13 cellular contexts compared by ENCODE assay signal in genomic region chr22:20235453-20235991, GRCh38.
"Had no signal": no experiment of that assay in that cellular context is flagged by ENCODE, and none has a peak within 500 bp of the region (broad histone marks: within the 10 kb centered on the region; RNA-seq: fewer than 3 reads in every experiment).

No MANE protein-coding gene starts in this region.

- H3K27me3 ChIP-seq: heart right ventricle, stomach had no signal

- H3K27ac ChIP-seq: heart right ventricle, left ventricle myocardium inferior, parathyroid adenoma, stomach, VCaP had no signal

- DNase-seq: activated CD4-positive, alpha-beta T cell treated with anti-CD3 and anti-CD28 coated beads for 4 hours; activated naive CD4-positive, alpha-beta T cell treated with Interleukin-2 at 50 U/mL for 16 hours; cortex of kidney; effector CD8-positive, alpha-beta T cell; heart right ventricle; left ventricle myocardium inferior; mesenchymal stem cell; stimulated activated CD4-positive, alpha-beta T cell treated with anti-CD3 and anti-CD28 coated beads, Interleukin-4, amount 100 ng/mL, for 4 hours; stomach; T-helper 9 cell had no signal

- H3K9me3 Mint-ChIP-seq: activated T-helper 1 cell treated with anti-CD3 and anti-CD28 coated beads, Interleukin-12 subunit alpha, Interleukin-12 subunit beta, Interleukin-2, Interleukin-4 antibody, amounts not matched to agents 30 ng/mL and 10 ng/mL and 1 ng/mL, durations not matched to agents 14 hours and 24 hours and 36 hours had no signal

- ATAC-seq: heart right ventricle had no signal

- H3K27ac Mint-ChIP-seq: activated T-helper 1 cell treated with anti-CD3 and anti-CD28 coated beads, Interleukin-12 subunit alpha, Interleukin-12 subunit beta, Interleukin-2, Interleukin-4 antibody, amounts not matched to agents 30 ng/mL and 10 ng/mL and 1 ng/mL, durations not matched to agents 14 hours and 24 hours and 36 hours had no signal

- H3K9me3 ChIP-seq: heart right ventricle, left ventricle myocardium inferior, stomach had no signal

- H3K36me3 ChIP-seq: heart right ventricle, left ventricle myocardium inferior, stomach had no signal

- H3K9ac ChIP-seq: parathyroid adenoma had no signal

- H3K4me3 ChIP-seq: heart right ventricle, left ventricle myocardium inferior, stomach had no signal

- H3K4me1 ChIP-seq: parathyroid adenoma had no signal
